Comparison of ENCODE assay signal across 11 cellular contexts in the genomic region with DNA sequence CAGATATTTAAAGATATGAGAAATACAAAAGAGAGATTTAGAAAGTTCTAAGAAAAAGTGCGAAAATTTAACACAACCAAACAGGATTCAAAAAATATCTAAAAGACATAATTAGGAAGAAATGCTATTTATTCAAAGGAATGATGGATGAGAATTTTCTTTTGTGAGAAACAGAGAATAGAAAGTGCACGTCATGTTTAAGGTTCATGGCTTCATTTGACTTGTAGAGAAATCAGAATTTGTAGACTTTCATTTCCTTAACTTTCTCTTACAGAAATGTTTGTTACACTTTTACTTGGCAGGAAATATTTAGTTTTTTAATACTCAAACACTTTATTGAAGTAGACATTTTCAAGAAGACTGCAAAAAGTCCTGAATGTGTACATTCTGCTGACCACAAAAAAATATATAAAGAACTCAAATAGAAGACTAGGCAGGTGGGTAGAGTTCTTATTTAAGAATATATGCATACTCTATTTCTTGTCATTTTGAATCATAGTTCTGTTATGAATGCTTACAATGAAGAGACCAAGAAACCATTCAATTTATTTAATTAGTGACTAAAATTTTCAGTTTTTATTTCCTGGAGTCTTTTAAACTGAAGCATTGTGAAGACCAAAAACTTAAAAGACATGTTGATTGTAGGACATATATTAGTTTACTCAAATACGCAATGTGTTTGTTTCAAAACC.
"Had no signal": no experiment of that assay in that cellular context is flagged by ENCODE, and none has a peak within 500 bp of the region (broad histone marks: within the 10 kb centered on the region; RNA-seq: fewer than 3 reads in every experiment).

No MANE protein-coding gene starts in this region.

- H2AFZ ChIP-seq: GM23338 had no signal

- H3K4me3 ChIP-seq: GM23338 had no signal

- ATAC-seq: GM23338 had no signal

- H3K27ac ChIP-seq: HL-60, KMS-11 had no signal

- H3K27me3 Mint-ChIP-seq: IgD-negative memory B cell had no signal

- H3K4me1 Mint-ChIP-seq: GM23338, IgD-negative memory B cell had no signal

- FAIRE-seq: H1, H54 had no signal

- H3K27ac Mint-ChIP-seq: GM23338, H9, HFFc6, IgD-negative memory B cell had no signal

- DNase-seq: H9, HCEC 1CT, HFFc6, Karpas-422, KBM-7 had no signal

- H3K9ac ChIP-seq: KMS-11 had no signal

- H3K4me2 ChIP-seq: GM23338, KMS-11 had no signal

- H3K4me3 Mint-ChIP-seq: GM23338, H9, HFFc6, IgD-negative memory B cell had no signal

- H3K36me3 Mint-ChIP-seq: IgD-negative memory B cell had no signal
